Comparison of ENCODE assay signal across 1 cellular context in the genomic region with DNA sequence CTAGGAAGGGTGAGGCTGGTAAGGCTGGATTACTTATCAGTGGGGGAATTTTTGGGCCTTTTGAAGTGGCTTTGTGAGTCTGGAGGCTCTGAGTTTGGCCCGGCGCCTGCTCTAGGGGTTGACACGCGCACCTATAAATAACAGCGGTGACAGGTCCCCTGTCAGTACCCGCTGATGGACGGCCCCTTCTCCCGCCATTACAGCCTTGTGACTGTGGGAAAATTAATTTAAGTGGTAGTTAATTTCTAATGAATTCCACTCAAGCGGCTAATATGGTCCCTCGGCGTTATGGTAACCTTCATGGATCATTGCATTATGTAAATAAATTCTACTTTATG.
TF ChIP-seq lines count a peak whose summit lies in the region.

No MANE protein-coding gene starts in this region.

TF ChIP-seq in GM23338, 12 proteins besides CTCF, POLR2A, EP300 and RAD21 (continued from another document):
- TF ChIP-seq, protein P1, sequence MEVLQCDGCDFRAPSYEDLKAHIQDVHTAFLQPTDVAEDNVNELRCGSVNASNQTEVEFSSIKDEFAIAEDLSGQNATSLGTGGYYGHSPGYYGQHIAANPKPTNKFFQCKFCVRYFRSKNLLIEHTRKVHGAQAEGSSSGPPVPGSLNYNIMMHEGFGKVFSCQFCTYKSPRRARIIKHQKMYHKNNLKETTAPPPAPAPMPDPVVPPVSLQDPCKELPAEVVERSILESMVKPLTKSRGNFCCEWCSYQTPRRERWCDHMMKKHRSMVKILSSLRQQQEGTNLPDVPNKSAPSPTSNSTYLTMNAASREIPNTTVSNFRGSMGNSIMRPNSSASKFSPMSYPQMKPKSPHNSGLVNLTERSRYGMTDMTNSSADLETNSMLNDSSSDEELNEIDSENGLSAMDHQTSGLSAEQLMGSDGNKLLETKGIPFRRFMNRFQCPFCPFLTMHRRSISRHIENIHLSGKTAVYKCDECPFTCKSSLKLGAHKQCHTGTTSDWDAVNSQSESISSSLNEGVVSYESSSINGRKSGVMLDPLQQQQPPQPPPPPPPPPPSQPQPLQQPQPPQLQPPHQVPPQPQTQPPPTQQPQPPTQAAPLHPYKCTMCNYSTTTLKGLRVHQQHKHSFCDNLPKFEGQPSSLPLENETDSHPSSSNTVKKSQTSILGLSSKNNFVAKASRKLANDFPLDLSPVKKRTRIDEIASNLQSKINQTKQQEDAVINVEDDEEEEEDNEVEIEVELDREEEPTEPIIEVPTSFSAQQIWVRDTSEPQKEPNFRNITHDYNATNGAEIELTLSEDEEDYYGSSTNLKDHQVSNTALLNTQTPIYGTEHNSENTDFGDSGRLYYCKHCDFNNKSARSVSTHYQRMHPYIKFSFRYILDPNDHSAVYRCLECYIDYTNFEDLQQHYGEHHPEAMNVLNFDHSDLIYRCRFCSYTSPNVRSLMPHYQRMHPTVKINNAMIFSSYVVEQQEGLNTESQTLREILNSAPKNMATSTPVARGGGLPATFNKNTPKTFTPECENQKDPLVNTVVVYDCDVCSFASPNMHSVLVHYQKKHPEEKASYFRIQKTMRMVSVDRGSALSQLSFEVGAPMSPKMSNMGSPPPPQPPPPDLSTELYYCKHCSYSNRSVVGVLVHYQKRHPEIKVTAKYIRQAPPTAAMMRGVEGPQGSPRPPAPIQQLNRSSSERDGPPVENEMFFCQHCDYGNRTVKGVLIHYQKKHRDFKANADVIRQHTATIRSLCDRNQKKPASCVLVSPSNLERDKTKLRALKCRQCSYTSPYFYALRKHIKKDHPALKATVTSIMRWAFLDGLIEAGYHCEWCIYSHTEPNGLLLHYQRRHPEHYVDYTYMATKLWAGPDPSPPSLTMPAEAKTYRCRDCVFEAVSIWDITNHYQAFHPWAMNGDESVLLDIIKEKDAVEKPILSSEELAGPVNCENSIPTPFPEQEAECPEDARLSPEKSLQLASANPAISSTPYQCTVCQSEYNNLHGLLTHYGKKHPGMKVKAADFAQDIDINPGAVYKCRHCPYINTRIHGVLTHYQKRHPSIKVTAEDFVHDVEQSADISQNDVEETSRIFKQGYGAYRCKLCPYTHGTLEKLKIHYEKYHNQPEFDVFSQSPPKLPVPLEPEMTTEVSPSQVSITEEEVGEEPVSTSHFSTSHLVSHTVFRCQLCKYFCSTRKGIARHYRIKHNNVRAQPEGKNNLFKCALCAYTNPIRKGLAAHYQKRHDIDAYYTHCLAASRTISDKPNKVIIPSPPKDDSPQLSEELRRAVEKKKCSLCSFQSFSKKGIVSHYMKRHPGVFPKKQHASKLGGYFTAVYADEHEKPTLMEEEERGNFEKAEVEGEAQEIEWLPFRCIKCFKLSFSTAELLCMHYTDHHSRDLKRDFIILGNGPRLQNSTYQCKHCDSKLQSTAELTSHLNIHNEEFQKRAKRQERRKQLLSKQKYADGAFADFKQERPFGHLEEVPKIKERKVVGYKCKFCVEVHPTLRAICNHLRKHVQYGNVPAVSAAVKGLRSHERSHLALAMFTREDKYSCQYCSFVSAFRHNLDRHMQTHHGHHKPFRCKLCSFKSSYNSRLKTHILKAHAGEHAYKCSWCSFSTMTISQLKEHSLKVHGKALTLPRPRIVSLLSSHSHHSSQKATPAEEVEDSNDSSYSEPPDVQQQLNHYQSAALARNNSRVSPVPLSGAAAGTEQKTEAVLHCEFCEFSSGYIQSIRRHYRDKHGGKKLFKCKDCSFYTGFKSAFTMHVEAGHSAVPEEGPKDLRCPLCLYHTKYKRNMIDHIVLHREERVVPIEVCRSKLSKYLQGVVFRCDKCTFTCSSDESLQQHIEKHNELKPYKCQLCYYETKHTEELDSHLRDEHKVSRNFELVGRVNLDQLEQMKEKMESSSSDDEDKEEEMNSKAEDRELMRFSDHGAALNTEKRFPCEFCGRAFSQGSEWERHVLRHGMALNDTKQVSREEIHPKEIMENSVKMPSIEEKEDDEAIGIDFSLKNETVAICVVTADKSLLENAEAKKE (CRISPR knock-in tag; IDR thresholded peaks at IDR 0.05): no peak
- TF ChIP-seq STAT1 (IDR thresholded peaks at IDR 0.05; ENCODE audit: unreplicated experiment) (no peak), EZH2phosphoT487 (IDR thresholded peaks at IDR 0.05; ENCODE audit: unreplicated experiment) (no peak), CREB1 (CRISPR knock-in tag; IDR thresholded peaks at IDR 0.05; ENCODE audit: low read depth) (no peak), POLR2AphosphoS5 (IDR thresholded peaks at IDR 0.05; ENCODE audit: low read depth) (no peak), JUNB (IDR thresholded peaks at IDR 0.05; ENCODE audit: unreplicated experiment) (no peak)
